Comparison of ENCODE assay signal across 23 cellular contexts in genomic region chr14:76168531-76168930, GRCh38. TPM values are rescaled to one million over a fixed set of nuclear protein-coding genes. Genes with fewer than 3 reads are reported as not detected.
A peak's percentile ranks its signal among the peaks of the same experiment; 100 is the strongest.
DNase-seq lines count a peak whose midpoint lies in the region; ATAC-seq, FAIRE-seq and TF ChIP-seq lines count a peak whose summit lies in the region.
"Had no signal": no experiment of that assay in that cellular context is flagged by ENCODE, and none has a peak within 500 bp of the region (broad histone marks: within the 10 kb centered on the region; RNA-seq: fewer than 3 reads in every experiment).

No MANE protein-coding gene starts in this region.

- H3K27ac Mint-ChIP-seq in CD14-positive monocyte, result peak overlapping the region in 3 of 7 donors; percentile 28 to 46 (median 40)
- H3K27ac Mint-ChIP-seq: activated T-helper 2 cell treated with anti-CD3 and anti-CD28 coated beads, Interferon-gamma antibody, Interleukin-2, Interleukin-4, amounts not matched to agents 10 μg/mL and 5 μg/mL and 100 μg/mL, durations not matched to agents 14 hours and 24 hours and 36 hours; GM23338; type B pancreatic cell had no signal

- intact Hi-C loops in sciatic nerve (cut with DNase I), result no loop called here
- intact Hi-C loops in CD14-positive monocyte (cut with micrococcal nuclease), result no loop called here

- TF ChIP-seq CTCF in CD14-positive monocyte (IDR thresholded peaks at IDR 0.05), result no peak

- H3K27me3 Mint-ChIP-seq in CD14-positive monocyte (ENCODE audit: low read depth in 3 of 3), result no peaks in the 10 kb centered on the region
- H3K27me3 Mint-ChIP-seq: type B pancreatic cell had no signal

- H3K36me3 Mint-ChIP-seq in CD14-positive monocyte, result peaks cover 65 to 81% of the 10 kb centered on the region in 2 donors

- H3K4me3 Mint-ChIP-seq in CD14-positive monocyte, result no peak overlapping the region
- H3K4me3 Mint-ChIP-seq: GM23338, type B pancreatic cell had no signal

- H3K9me3 Mint-ChIP-seq in CD14-positive monocyte, result no peaks in the 10 kb centered on the region
- H3K9me3 Mint-ChIP-seq: activated T-helper 2 cell treated with anti-CD3 and anti-CD28 coated beads, Interferon-gamma antibody, Interleukin-2, Interleukin-4, amounts not matched to agents 10 μg/mL and 5 μg/mL and 100 μg/mL, durations not matched to agents 14 hours and 24 hours and 36 hours; GM23338; type B pancreatic cell had no signal

- DNase-seq in DMS53 (lab: John Stamatoyannopoulos, UW) (peak; percentile 20), DMS53 treated with DMSO at 0.1 percent for 48 hours (lab: John Stamatoyannopoulos, UW; ENCODE audit: unreplicated experiment) (no peak), HTR-8/SVneo (ENCODE audit: insufficient read length, low spot score) (no peak), amniotic epithelial cell (ENCODE audit: low read depth) (peak; percentile 7), kidney glomerular epithelial cell (lab: John Stamatoyannopoulos, UW) (peak; percentile 88), sciatic nerve (ENCODE audit: low spot score) (no peak), CD14-positive monocyte (ENCODE audit: low spot score) (no peak), MV-4-11 (lab: John Stamatoyannopoulos, UW) (no peak)
- DNase-seq: activated CD4-positive, alpha-beta T cell treated with anti-CD3 and anti-CD28 coated beads, Interleukin-2, amount 50 U/mL, for 1 hour; brain microvascular endothelial cell; hypothalamus; islet precursor cell; KG1; NCI-H2081; occipital lobe; SIG-M5 had no signal

- ATAC-seq in sciatic nerve, result no peak
- ATAC-seq: GM23338 had no signal

- peaks cover 1% of the 10 kb centered on the region for H3K4me1 Mint-ChIP-seq in CD14-positive monocyte
- H3K4me1 Mint-ChIP-seq: GM23338 had no signal

- FAIRE-seq in HTR-8/SVneo (lab: Jason Lieb, UNC), result peak; percentile 93
- FAIRE-seq: colon, endometrium, G401.6, GM19239 had no signal

RNA-seq across cellular contexts. Expression of gene GPATCH2L, which starts 16.8 kb away (rescaled TPM):
- total RNA-seq in sciatic nerve, result 59.8 TPM
- polyA plus RNA-seq in CD14-positive monocyte, result 10 to 100 TPM; 10.6 to 13.8 TPM

Comparison
In these comparisons a context has a peak if more than half of its experiments do, and no peak if none do; other contexts are left out.
1. DNase-seq: peak in DMS53 (single experiment), amniotic epithelial cell (single experiment) and kidney glomerular epithelial cell (single experiment); none in DMS53 treated with DMSO at 0.1 percent for 48 hours (single experiment), HTR-8/SVneo (single experiment), sciatic nerve (single experiment), CD14-positive monocyte (single experiment) and MV-4-11 (single experiment).